Comparison of ENCODE assay signal across 16 cellular contexts in genomic region chr2:189164732-189165131, GRCh38. TPM values are rescaled to one million over a fixed set of nuclear protein-coding genes. Genes with fewer than 3 reads are reported as not detected.
A peak's percentile ranks its signal among the peaks of the same experiment; 100 is the strongest.
DNase-seq lines count a peak whose midpoint lies in the region; ATAC-seq and TF ChIP-seq lines count a peak whose summit lies in the region.
"Had no signal": no experiment of that assay in that cellular context is flagged by ENCODE, and none has a peak within 500 bp of the region (broad histone marks: within the 10 kb centered on the region; RNA-seq: fewer than 3 reads in every experiment).

No MANE protein-coding gene starts in this region.

- H3K4me3 Mint-ChIP-seq in chondrocyte (ENCODE audit: unreplicated experiment): no peak overlapping the region
- H3K4me3 Mint-ChIP-seq: natural killer cell had no signal

- H3K27ac ChIP-seq in ACC112 (ENCODE audit: low read depth, low read length): peak overlapping the region; percentile 66
- H3K27ac ChIP-seq: BLaER1 treated with 17β-estradiol and CSF1 and Interleukin-3, amounts not matched to agents 10 nM and 100 nM had no signal

- H3K36me3 ChIP-seq in ACC112 (ENCODE audit: insufficient read depth, low read length): no peaks in the 10 kb centered on the region
- H3K36me3 ChIP-seq: BLaER1 treated with 17β-estradiol and CSF1 and Interleukin-3, amounts not matched to agents 10 nM and 100 nM; tibial nerve had no signal

- H3K36me3 Mint-ChIP-seq in chondrocyte (ENCODE audit: low read depth): peaks cover 16% of the 10 kb centered on the region
- H3K36me3 Mint-ChIP-seq: natural killer cell had no signal

- no peaks in the 10 kb centered on the region for H3K27me3 ChIP-seq in ACC112 (ENCODE audit: insufficient read depth, low read length)
- H3K27me3 ChIP-seq: BLaER1 treated with 17β-estradiol and CSF1 and Interleukin-3, amounts not matched to agents 10 nM and 100 nM; tibial nerve had no signal

- no peaks in the 10 kb centered on the region for H3K27me3 Mint-ChIP-seq in chondrocyte (ENCODE audit: low read depth)

- DNase-seq in LHCN-M2 (ENCODE audit: low read depth) (peak; percentile 83), chondrocyte (ENCODE audit: low spot score) (no peak), myocyte (ENCODE audit: low read depth) (peak; percentile 78), NCI-H1694 (lab: John Stamatoyannopoulos, UW) (no peak), T-helper 1 cell (no peak)
- DNase-seq: activated CD8-positive, alpha-beta memory T cell treated with anti-CD3 and anti-CD28 coated beads, Interleukin-2, amount 50 U/mL, for 48 hours; anterior cingulate cortex; GDM1; natural killer cell; SHP77 had no signal

- peak overlapping the region; percentile 6; the same call in 1 of the 2 replicates for H3K4me3 ChIP-seq in ACC112 (ENCODE audit: low read depth, low read length)
- H3K4me3 ChIP-seq: BLaER1 treated with 17β-estradiol and CSF1 and Interleukin-3, amounts not matched to agents 10 nM and 100 nM; skin epidermis; tibial nerve had no signal

- H3K4me1 ChIP-seq in ACC112 (ENCODE audit: control insufficient read depth, insufficient read depth, low read length, unreplicated experiment): peaks cover 62% of the 10 kb centered on the region
- H3K4me1 ChIP-seq: BLaER1 treated with 17β-estradiol and CSF1 and Interleukin-3, amounts not matched to agents 10 nM and 100 nM had no signal

- H2AFZ ChIP-seq in ACC112 (ENCODE audit: low read length, unreplicated experiment): no peak overlapping the region

- TF ChIP-seq CTCF in chondrocyte (IDR thresholded peaks at IDR 0.05): no peak

- ATAC-seq in GM21529 (IDR thresholded peaks at IDR 0.05; ENCODE audit: unreplicated experiment) (no peak), HG02885 (IDR thresholded peaks at IDR 0.05; ENCODE audit: poor library complexity, unreplicated experiment) (no peak)
- ATAC-seq: natural killer cell had no signal

- H3K27ac Mint-ChIP-seq in chondrocyte (ENCODE audit: unreplicated experiment): peak overlapping the region; percentile 81
- H3K27ac Mint-ChIP-seq: natural killer cell had no signal

- no peaks in the 10 kb centered on the region for H3K9me3 Mint-ChIP-seq in chondrocyte (ENCODE audit: low read depth)
- H3K9me3 Mint-ChIP-seq: natural killer cell had no signal

- peaks cover 91% of the 10 kb centered on the region for H3K79me2 ChIP-seq in ACC112 (ENCODE audit: control insufficient read depth, insufficient read depth, low read length, unreplicated experiment)

- peaks cover 93% of the 10 kb centered on the region for H3K4me1 Mint-ChIP-seq in chondrocyte (ENCODE audit: low read depth)
- H3K4me1 Mint-ChIP-seq: natural killer cell had no signal

RNA-seq across cellular contexts. Expression of gene COL5A2, which starts 14.8 kb away (rescaled TPM):
- total RNA-seq in LHCN-M2 (2014; rRNA removed) (187 TPM in 2 replicates), chondrocyte (1,927 to 2,200 TPM (median 1,930 TPM) in 3 replicates), myocyte (278 and 285 TPM in 2 replicates)
- polyA plus RNA-seq in LHCN-M2 (2012): 95.8 TPM
- 457 TPM for polyA plus RNA-seq in myocyte (2012)

Comparison
In these comparisons a context has a peak if more than half of its experiments do, and no peak if none do; other contexts are left out.
1. DNase-seq: peak in LHCN-M2 (single experiment) and myocyte (single experiment); none in chondrocyte (single experiment), NCI-H1694 (single experiment) and T-helper 1 cell (0 of 5).